Comparison of ENCODE assay signal across 13 cellular contexts in genomic region chr11:95682552-95682951, GRCh38.
DNase-seq lines count a peak whose midpoint lies in the region; ATAC-seq, FAIRE-seq and TF ChIP-seq lines count a peak whose summit lies in the region.
"Had no signal": no experiment of that assay in that cellular context is flagged by ENCODE, and none has a peak within 500 bp of the region (broad histone marks: within the 10 kb centered on the region; RNA-seq: fewer than 3 reads in every experiment).

No MANE protein-coding gene starts in this region.

- H3K9me3 ChIP-seq in gastroesophageal sphincter: no peaks in the 10 kb centered on the region
- H3K9me3 ChIP-seq: BLaER1 treated with 17β-estradiol and CSF1 and Interleukin-3, amounts not matched to agents 10 nM and 100 nM had no signal

- H3K27ac Mint-ChIP-seq in natural killer cell treated with Interleukin-12 subunit alpha and Interleukin-12 subunit beta and Interleukin-15 and Interleukin-18, amount 100 ng/mL, for 72 hours: peak overlapping the region in 1 of 2 donors; percentile 6
- H3K27ac Mint-ChIP-seq in natural killer cell: no peak overlapping the region
- peak overlapping the region; percentile 84 for H3K27ac Mint-ChIP-seq in activated T-helper 1 cell treated with anti-CD3 and anti-CD28 coated beads, Interleukin-12 subunit alpha, Interleukin-12 subunit beta, Interleukin-2, Interleukin-4 antibody, amounts not matched to agents 30 ng/mL and 10 ng/mL and 1 ng/mL, durations not matched to agents 14 hours and 24 hours and 36 hours
- peak overlapping the region; percentile 71 to 91 for H3K27ac Mint-ChIP-seq in stimulated activated naive CD8-positive, alpha-beta T cell treated with anti-CD3 and anti-CD28 coated beads, Interleukin-15, amount 100 ng/mL, for 72 hours

- peaks cover 15 to 30% of the 10 kb centered on the region in 2 donors for H3K4me1 Mint-ChIP-seq in natural killer cell treated with Interleukin-12 subunit alpha and Interleukin-12 subunit beta and Interleukin-15 and Interleukin-18, amount 100 ng/mL, for 72 hours (ENCODE audit: low read depth in 2 of 2)
- H3K4me1 Mint-ChIP-seq in natural killer cell: no peaks in the 10 kb centered on the region
- peaks cover 79% of the 10 kb centered on the region for H3K4me1 Mint-ChIP-seq in activated T-helper 1 cell treated with anti-CD3 and anti-CD28 coated beads, Interleukin-12 subunit alpha, Interleukin-12 subunit beta, Interleukin-2, Interleukin-4 antibody, amounts not matched to agents 30 ng/mL and 10 ng/mL and 1 ng/mL, durations not matched to agents 14 hours and 24 hours and 36 hours (ENCODE audit: low read depth)
- H3K4me1 Mint-ChIP-seq in stimulated activated naive CD8-positive, alpha-beta T cell treated with anti-CD3 and anti-CD28 coated beads, Interleukin-15, amount 100 ng/mL, for 72 hours: peaks cover 94% of the 10 kb centered on the region

- TF ChIP-seq EP300 in gastroesophageal sphincter (IDR thresholded peaks at IDR 0.05): no peak

- H3K4me1 ChIP-seq in gastroesophageal sphincter: peaks cover 6 to 27% (median 17%) of the 10 kb centered on the region in 3 donors
- H3K4me1 ChIP-seq: BLaER1 treated with 17β-estradiol and CSF1 and Interleukin-3, amounts not matched to agents 10 nM and 100 nM had no signal

- no peaks in the 10 kb centered on the region for H3K9me3 Mint-ChIP-seq in natural killer cell treated with Interleukin-12 subunit alpha and Interleukin-12 subunit beta and Interleukin-15 and Interleukin-18, amount 100 ng/mL, for 72 hours
- no peaks in the 10 kb centered on the region for H3K9me3 Mint-ChIP-seq in natural killer cell
- peaks cover 4% of the 10 kb centered on the region for H3K9me3 Mint-ChIP-seq in activated T-helper 1 cell treated with anti-CD3 and anti-CD28 coated beads, Interleukin-12 subunit alpha, Interleukin-12 subunit beta, Interleukin-2, Interleukin-4 antibody, amounts not matched to agents 30 ng/mL and 10 ng/mL and 1 ng/mL, durations not matched to agents 14 hours and 24 hours and 36 hours
- H3K9me3 Mint-ChIP-seq in stimulated activated naive CD8-positive, alpha-beta T cell treated with anti-CD3 and anti-CD28 coated beads, Interleukin-15, amount 100 ng/mL, for 72 hours: peaks cover 0 to 5% of the 10 kb centered on the region in 2 donors
- H3K9me3 Mint-ChIP-seq: brain had no signal

- H3K27me3 ChIP-seq in gastroesophageal sphincter: no peaks in the 10 kb centered on the region
- H3K27me3 ChIP-seq: BLaER1 treated with 17β-estradiol and CSF1 and Interleukin-3, amounts not matched to agents 10 nM and 100 nM had no signal

- intact Hi-C loops in natural killer cell (cut with micrococcal nuclease): no loop called here
- intact Hi-C loops in activated T-helper 1 cell treated with anti-CD3 and anti-CD28 coated beads, Interleukin-12 subunit alpha, Interleukin-12 subunit beta, Interleukin-2, Interleukin-4 antibody, amounts not matched to agents 30 ng/mL and 10 ng/mL and 1 ng/mL, durations not matched to agents 14 hours and 24 hours and 36 hours (cut with micrococcal nuclease): loop anchor here (1.0 to 5.0 kb wide), 5 partner anchors 8 to 335 kb away; no protein-coding TSS in a partner anchor

- H3K4me3 Mint-ChIP-seq in natural killer cell treated with Interleukin-12 subunit alpha and Interleukin-12 subunit beta and Interleukin-15 and Interleukin-18, amount 100 ng/mL, for 72 hours: peak overlapping the region; percentile 62
- no peak overlapping the region for H3K4me3 Mint-ChIP-seq in natural killer cell
- H3K4me3 Mint-ChIP-seq in activated T-helper 1 cell treated with anti-CD3 and anti-CD28 coated beads, Interleukin-12 subunit alpha, Interleukin-12 subunit beta, Interleukin-2, Interleukin-4 antibody, amounts not matched to agents 30 ng/mL and 10 ng/mL and 1 ng/mL, durations not matched to agents 14 hours and 24 hours and 36 hours: peak overlapping the region; percentile 61
- peak overlapping the region; percentile 76 to 77 for H3K4me3 Mint-ChIP-seq in stimulated activated naive CD8-positive, alpha-beta T cell treated with anti-CD3 and anti-CD28 coated beads, Interleukin-15, amount 100 ng/mL, for 72 hours
- H3K4me3 Mint-ChIP-seq: brain had no signal

- H3K27me3 Mint-ChIP-seq in natural killer cell treated with Interleukin-12 subunit alpha and Interleukin-12 subunit beta and Interleukin-15 and Interleukin-18, amount 100 ng/mL, for 72 hours: peaks cover 0 to 5% of the 10 kb centered on the region in 2 donors
- peaks cover 0 to 10% of the 10 kb centered on the region in 2 donors for H3K27me3 Mint-ChIP-seq in natural killer cell (ENCODE audit: low read depth in 2 of 2)
- H3K27me3 Mint-ChIP-seq in activated T-helper 1 cell treated with anti-CD3 and anti-CD28 coated beads, Interleukin-12 subunit alpha, Interleukin-12 subunit beta, Interleukin-2, Interleukin-4 antibody, amounts not matched to agents 30 ng/mL and 10 ng/mL and 1 ng/mL, durations not matched to agents 14 hours and 24 hours and 36 hours (ENCODE audit: insufficient read depth): no peaks in the 10 kb centered on the region
- no peaks in the 10 kb centered on the region for H3K27me3 Mint-ChIP-seq in stimulated activated naive CD8-positive, alpha-beta T cell treated with anti-CD3 and anti-CD28 coated beads, Interleukin-15, amount 100 ng/mL, for 72 hours
- H3K27me3 Mint-ChIP-seq: brain had no signal

- DNase-seq in natural killer cell treated with Interleukin-12 subunit alpha and Interleukin-12 subunit beta and Interleukin-15 and Interleukin-18, amount 100 ng/mL, for 72 hours (ENCODE audit: low spot score): peak; percentile 68
- DNase-seq in natural killer cell (no peak), H54 (ENCODE audit: insufficient read length, low spot score) (no peak), medulla oblongata (ENCODE audit: extremely low spot score) (no peak), DMS53 (lab: John Stamatoyannopoulos, UW) (no peak)
- DNase-seq in activated T-helper 1 cell treated with anti-CD3 and anti-CD28 coated beads, Interleukin-12 subunit alpha, Interleukin-12 subunit beta, Interleukin-2, Interleukin-4 antibody, amounts not matched to agents 30 ng/mL and 10 ng/mL and 1 ng/mL, durations not matched to agents 14 hours and 24 hours and 36 hours (ENCODE audit: low spot score): peak; percentile 37
- peak in 1 of 2 donors; percentile 44 for DNase-seq in stimulated activated naive CD8-positive, alpha-beta T cell treated with anti-CD3 and anti-CD28 coated beads, Interleukin-15, amount 100 ng/mL, for 72 hours
- DNase-seq: NCI-H446 treated with DMSO at 0.1 percent for 48 hours, posterior cingulate gyrus, trophoblast cell had no signal

- no peaks in the 10 kb centered on the region for H3K36me3 ChIP-seq in gastroesophageal sphincter
- H3K36me3 ChIP-seq: BLaER1 treated with 17β-estradiol and CSF1 and Interleukin-3, amounts not matched to agents 10 nM and 100 nM had no signal

- TF ChIP-seq CTCF in natural killer cell (IDR thresholded peaks at IDR 0.05) (no peak), gastroesophageal sphincter (IDR thresholded peaks at IDR 0.05) (no peak)

- 37 to 61% methylated on average over 2 of the region's 2 CpGs for WGBS in gastroesophageal sphincter (ENCODE audit: low coverage in 1 of 2), 2 donors

- no peaks in the 10 kb centered on the region for H3K36me3 Mint-ChIP-seq in natural killer cell treated with Interleukin-12 subunit alpha and Interleukin-12 subunit beta and Interleukin-15 and Interleukin-18, amount 100 ng/mL, for 72 hours
- H3K36me3 Mint-ChIP-seq in natural killer cell: no peaks in the 10 kb centered on the region
- H3K36me3 Mint-ChIP-seq in activated T-helper 1 cell treated with anti-CD3 and anti-CD28 coated beads, Interleukin-12 subunit alpha, Interleukin-12 subunit beta, Interleukin-2, Interleukin-4 antibody, amounts not matched to agents 30 ng/mL and 10 ng/mL and 1 ng/mL, durations not matched to agents 14 hours and 24 hours and 36 hours (ENCODE audit: low read depth): peaks cover 14% of the 10 kb centered on the region
- H3K36me3 Mint-ChIP-seq: brain had no signal

- H3K4me3 ChIP-seq in gastroesophageal sphincter: no peak overlapping the region
- H3K4me3 ChIP-seq: BLaER1 treated with 17β-estradiol and CSF1 and Interleukin-3, amounts not matched to agents 10 nM and 100 nM had no signal

- H3K27ac ChIP-seq in gastroesophageal sphincter: peak overlapping the region in 2 of 4 donors; percentile 18 to 36
- H3K27ac ChIP-seq: BLaER1 treated with 17β-estradiol and CSF1 and Interleukin-3, amounts not matched to agents 10 nM and 100 nM had no signal

- FAIRE-seq in H54 (lab: Jason Lieb, UNC): no peak

- peak; percentile 84 to 92 for ATAC-seq in natural killer cell treated with Interleukin-12 subunit alpha and Interleukin-12 subunit beta and Interleukin-15 and Interleukin-18, amount 100 ng/mL, for 72 hours
- ATAC-seq in natural killer cell (no peak), gastroesophageal sphincter (peak; percentile 62)
- peak; percentile 87 for ATAC-seq in stimulated activated naive CD8-positive, alpha-beta T cell treated with anti-CD3 and anti-CD28 coated beads, Interleukin-15, amount 100 ng/mL, for 72 hours

- TF ChIP-seq POLR2A in gastroesophageal sphincter (IDR thresholded peaks at IDR 0.05) (no peak), H54 (IDR thresholded peaks at IDR 0.05; ENCODE audit: low read depth, low read length) (no peak)

Comparison
In these comparisons a context has a peak if more than half of its experiments do, and no peak if none do; other contexts are left out.
1. ATAC-seq: peak in natural killer cell treated with Interleukin-12 subunit alpha and Interleukin-12 subunit beta and Interleukin-15 and Interleukin-18, amount 100 ng/mL, for 72 hours (2 of 2), gastroesophageal sphincter (single experiment) and stimulated activated naive CD8-positive, alpha-beta T cell treated with anti-CD3 and anti-CD28 coated beads, Interleukin-15, amount 100 ng/mL, for 72 hours (single experiment); none in natural killer cell (0 of 3).
2. DNase-seq: peak in natural killer cell treated with Interleukin-12 subunit alpha and Interleukin-12 subunit beta and Interleukin-15 and Interleukin-18, amount 100 ng/mL, for 72 hours (single experiment) and activated T-helper 1 cell treated with anti-CD3 and anti-CD28 coated beads, Interleukin-12 subunit alpha, Interleukin-12 subunit beta, Interleukin-2, Interleukin-4 antibody, amounts not matched to agents 30 ng/mL and 10 ng/mL and 1 ng/mL, durations not matched to agents 14 hours and 24 hours and 36 hours (single experiment); none in natural killer cell (single experiment), H54 (single experiment), medulla oblongata (single experiment) and DMS53 (single experiment).
3. H3K27ac Mint-ChIP-seq: peak in activated T-helper 1 cell treated with anti-CD3 and anti-CD28 coated beads, Interleukin-12 subunit alpha, Interleukin-12 subunit beta, Interleukin-2, Interleukin-4 antibody, amounts not matched to agents 30 ng/mL and 10 ng/mL and 1 ng/mL, durations not matched to agents 14 hours and 24 hours and 36 hours (single experiment) and stimulated activated naive CD8-positive, alpha-beta T cell treated with anti-CD3 and anti-CD28 coated beads, Interleukin-15, amount 100 ng/mL, for 72 hours (2 of 2); none in natural killer cell (0 of 2).